20 cellular contexts compared by ENCODE assay signal in genomic region chr18:77422974-77423373, GRCh38.
DNase-seq lines count a peak whose midpoint lies in the region; TF ChIP-seq lines count a peak whose summit lies in the region.
"Had no signal": no experiment of that assay in that cellular context is flagged by ENCODE, and none has a peak within 500 bp of the region (broad histone marks: within the 10 kb centered on the region; RNA-seq: fewer than 3 reads in every experiment).

No MANE protein-coding gene starts in this region.

- intact Hi-C loops in activated CD4-positive, alpha-beta memory T cell treated with anti-CD3 and anti-CD28 coated beads for 36 hours (cut with micrococcal nuclease), result no loop called here

- in situ Hi-C loops in astrocyte of the spinal cord (cut with HindIII; ENCODE audit: low sequenced_read_pairs), result no loop called here

- H2AFZ ChIP-seq in neuron (ENCODE audit: low read depth, low read length), result no peak overlapping the region
- H2AFZ ChIP-seq: parathyroid adenoma had no signal

- H3K4me3 Mint-ChIP-seq in activated CD4-positive, alpha-beta memory T cell treated with anti-CD3 and anti-CD28 coated beads for 36 hours, result no peak overlapping the region
- H3K4me3 Mint-ChIP-seq: CD4-positive, alpha-beta T cell had no signal

- DNase-seq in NCI-H146 (lab: John Stamatoyannopoulos, UW) (peak; percentile 42), NCI-H146 treated with DMSO at 0.1 percent for 48 hours (lab: John Stamatoyannopoulos, UW; ENCODE audit: unreplicated experiment) (no peak), NCI-H2171 treated with DMSO at 0.1 percent for 48 hours (lab: John Stamatoyannopoulos, UW) (peak; percentile 1), astrocyte of the spinal cord (ENCODE audit: low read depth, low spot score) (no peak)
- DNase-seq in stimulated activated CD4-positive, alpha-beta T cell treated with anti-CD3 and anti-CD28 coated beads, Interleukin-4, amount 100 ng/mL, for 1 hour, result no peak
- no peak for DNase-seq in activated CD4-positive, alpha-beta memory T cell treated with anti-CD3 and anti-CD28 coated beads for 36 hours
- DNase-seq in activated CD4-positive, alpha-beta T cell treated with anti-CD3 and anti-CD28 coated beads for 48 hours, result no peak
- DNase-seq: activated gamma-delta T cell treated with Interleukin-2 at 50 U/mL for 16 hours; CD4-positive, alpha-beta T cell; heart right ventricle; mucosa of descending colon; NCI-H1092; NCI-H446; SW 1271; tibial artery had no signal

- H3K9me3 ChIP-seq in neuron (ENCODE audit: low read length), result no peaks in the 10 kb centered on the region
- H3K9me3 ChIP-seq: A549, ascending aorta, heart right ventricle, mucosa of descending colon, tibial artery had no signal

- no peaks in the 10 kb centered on the region for H3K27me3 ChIP-seq in neuron (ENCODE audit: insufficient read depth, low read length)
- H3K27me3 ChIP-seq: ascending aorta, tibial artery had no signal

- H3K4me3 ChIP-seq in astrocyte of the spinal cord (ENCODE audit: low read depth, low read length) (no peak overlapping the region), neuron (ENCODE audit: low read length) (peak overlapping the region; percentile 4)
- H3K4me3 ChIP-seq: A549, ascending aorta, coronary artery, heart right ventricle, mucosa of descending colon, tibial artery had no signal

- peaks cover 2% of the 10 kb centered on the region for H3K9me3 Mint-ChIP-seq in activated CD4-positive, alpha-beta memory T cell treated with anti-CD3 and anti-CD28 coated beads for 36 hours
- H3K9me3 Mint-ChIP-seq: CD4-positive, alpha-beta T cell had no signal

- POLR2A ChIA-PET in activated CD4-positive, alpha-beta memory T cell treated with anti-CD3 and anti-CD28 coated beads for 36 hours (lab: Charles Lee), result no interaction called here

- peaks cover 8% of the 10 kb centered on the region for H3K27me3 Mint-ChIP-seq in activated CD4-positive, alpha-beta memory T cell treated with anti-CD3 and anti-CD28 coated beads for 36 hours

- H3K27ac Mint-ChIP-seq in activated CD4-positive, alpha-beta memory T cell treated with anti-CD3 and anti-CD28 coated beads for 36 hours, result no peak overlapping the region
- H3K27ac Mint-ChIP-seq: CD4-positive, alpha-beta T cell had no signal

- H3K4me1 Mint-ChIP-seq in activated CD4-positive, alpha-beta memory T cell treated with anti-CD3 and anti-CD28 coated beads for 36 hours (ENCODE audit: low read depth), result no peaks in the 10 kb centered on the region

- H3K36me3 ChIP-seq in neuron (ENCODE audit: insufficient read depth, low read length), result no peaks in the 10 kb centered on the region
- H3K36me3 ChIP-seq: ascending aorta, heart right ventricle, tibial artery had no signal

- no peaks in the 10 kb centered on the region for H3K36me3 Mint-ChIP-seq in activated CD4-positive, alpha-beta memory T cell treated with anti-CD3 and anti-CD28 coated beads for 36 hours

- CTCF ChIA-PET in activated CD4-positive, alpha-beta memory T cell treated with anti-CD3 and anti-CD28 coated beads for 36 hours (lab: Charles Lee), result no interaction called here

- no peaks in the 10 kb centered on the region for H3K4me1 ChIP-seq in neuron (ENCODE audit: insufficient read depth, low read length)
- H3K4me1 ChIP-seq: A549, ascending aorta, heart right ventricle, parathyroid adenoma, tibial artery had no signal

- TF ChIP-seq CTCF in astrocyte of the spinal cord (IDR thresholded peaks at IDR 0.05; ENCODE audit: low read depth, low read length), result peak; percentile 1

Comparison
In these comparisons a context has a peak if more than half of its experiments do, and no peak if none do; other contexts are left out.
1. DNase-seq: peak in NCI-H146 (single experiment) and NCI-H2171 treated with DMSO at 0.1 percent for 48 hours (single experiment); none in NCI-H146 treated with DMSO at 0.1 percent for 48 hours (single experiment), astrocyte of the spinal cord (single experiment), stimulated activated CD4-positive, alpha-beta T cell treated with anti-CD3 and anti-CD28 coated beads, Interleukin-4, amount 100 ng/mL, for 1 hour (single experiment), activated CD4-positive, alpha-beta memory T cell treated with anti-CD3 and anti-CD28 coated beads for 36 hours (single experiment) and activated CD4-positive, alpha-beta T cell treated with anti-CD3 and anti-CD28 coated beads for 48 hours (single experiment).